In genomic region chr7:88358534-88358838, GRCh38 we compare ENCODE assay signal across 18 cellular contexts. TPM values are rescaled to one million over a fixed set of nuclear protein-coding genes. Genes with fewer than 3 reads are reported as not detected.
DNase-seq lines count a peak whose midpoint lies in the region; ATAC-seq and TF ChIP-seq lines count a peak whose summit lies in the region.
"Had no signal": no experiment of that assay in that cellular context is flagged by ENCODE, and none has a peak within 500 bp of the region (broad histone marks: within the 10 kb centered on the region; RNA-seq: fewer than 3 reads in every experiment).

No MANE protein-coding gene starts in this region.

- H3K36me3 ChIP-seq in ovary: no peaks in the 10 kb centered on the region

- TF ChIP-seq EP300 in ovary (IDR thresholded peaks at IDR 0.05): no peak

- WGBS in ovary, 3 donors: 88 to 93% (median 90%) methylated on average over 2 of the region's 2 CpGs

- H3K9me3 Mint-ChIP-seq in chondrocyte (ENCODE audit: low read depth): no peaks in the 10 kb centered on the region
- H3K9me3 Mint-ChIP-seq: GM23338 had no signal

- intact Hi-C loops in ovary (cut with DNase I): no loop called here

- no peak for TF ChIP-seq POLR2A in ovary (IDR thresholded peaks at IDR 0.05)

- DNase-seq in chondrocyte (ENCODE audit: low spot score) (no peak), NCI-H345 treated with DMSO at 0.1 percent for 48 hours (lab: John Stamatoyannopoulos, UW; ENCODE audit: unreplicated experiment) (no peak), amygdala (lab: John Stamatoyannopoulos, UW) (no peak), DMS53 (lab: John Stamatoyannopoulos, UW) (no peak), ovary (no peak)
- DNase-seq: C1 segment of cervical spinal cord, DMS153, EL, NCI-H1048, NCI-H1436 treated with DMSO at 0.1 percent for 48 hours, NCI-H2081 treated with DMSO at 0.1 percent for 48 hours, NCI-H226, NCI-H526 had no signal

- peak; percentile 23 for ATAC-seq in GM18861 (IDR thresholded peaks at IDR 0.05; ENCODE audit: unreplicated experiment)
- ATAC-seq in HG03469 (IDR thresholded peaks at IDR 0.05; ENCODE audit: unreplicated experiment): peak; percentile 7
- ATAC-seq: GM23338 had no signal

- no peaks in the 10 kb centered on the region for H3K36me3 Mint-ChIP-seq in chondrocyte (ENCODE audit: low read depth)

- H3K4me3 Mint-ChIP-seq in chondrocyte (ENCODE audit: unreplicated experiment): no peak overlapping the region
- H3K4me3 Mint-ChIP-seq: GM23338 had no signal

- no peaks in the 10 kb centered on the region for H3K27me3 ChIP-seq in ovary

- no peaks in the 10 kb centered on the region for H3K4me1 Mint-ChIP-seq in chondrocyte (ENCODE audit: low read depth)

- peaks cover 4% of the 10 kb centered on the region for H3K27me3 Mint-ChIP-seq in chondrocyte (ENCODE audit: low read depth)

- H3K27ac Mint-ChIP-seq in chondrocyte (ENCODE audit: unreplicated experiment): no peak overlapping the region
- H3K27ac Mint-ChIP-seq: GM23338 had no signal

- H3K27ac ChIP-seq in 22Rv1 (peak overlapping the region; percentile 59), ovary (no peak overlapping the region)

- H3K4me1 ChIP-seq in ovary (ENCODE audit: insufficient read depth): no peaks in the 10 kb centered on the region

- no peak overlapping the region for H3K4me3 ChIP-seq in ovary
- H3K4me3 ChIP-seq: GM23338 had no signal

- no peaks in the 10 kb centered on the region for H3K9me3 ChIP-seq in ovary

- peak; percentile 41 for TF ChIP-seq CTCF in 22Rv1 (IDR thresholded peaks at IDR 0.05)
- peak; percentile 28 for TF ChIP-seq CTCF in chondrocyte (IDR thresholded peaks at IDR 0.05)
- TF ChIP-seq CTCF in ovary (IDR thresholded peaks at IDR 0.05): no peak

RNA-seq across cellular contexts. Expression of gene STEAP4, which starts 51.8 kb away (rescaled TPM):
- not detected in 3 replicates for total RNA-seq in chondrocyte
- 10 to 100 TPM in 2 of 7 donors, 1 to 10 TPM in 5; 1.4 to 76.0 (median 8.1) TPM for total RNA-seq in ovary
- polyA plus RNA-seq in ovary: 10 to 100 TPM in 1 of 2 donors, 1 to 10 TPM in 1; 3.1 to 36.9 TPM
- total RNA-seq: GM23338, RPMI7951 had no signal

Comparison
In these comparisons a context has a peak if more than half of its experiments do, and no peak if none do; other contexts are left out.
1. CTCF ChIP-seq: peak in 22Rv1 (single experiment) and chondrocyte (single experiment); none in ovary (0 of 3).